10 cellular contexts compared by ENCODE assay signal in the genomic region with DNA sequence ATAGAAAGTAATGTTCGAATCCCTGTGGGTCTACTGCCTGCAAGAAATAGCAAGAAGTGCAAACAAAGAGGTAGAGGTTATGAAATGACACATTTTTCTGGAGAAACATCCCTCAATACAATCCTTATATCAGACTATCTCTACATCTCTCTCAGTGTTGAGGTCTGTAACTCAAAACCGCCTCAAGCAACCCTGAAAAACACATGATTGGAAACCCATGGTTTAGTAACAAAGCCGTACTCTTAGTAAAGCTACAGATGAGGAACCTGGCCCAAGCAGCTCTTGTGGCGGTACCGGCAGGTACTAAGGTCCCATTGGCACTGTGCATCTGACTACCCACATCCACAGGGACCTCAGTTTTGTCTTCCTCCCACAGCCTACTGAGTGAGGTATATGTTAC. TPM values are rescaled to one million over a fixed set of nuclear protein-coding genes. Genes with fewer than 3 reads are reported as not detected.
DNase-seq lines count a peak whose midpoint lies in the region; ATAC-seq and TF ChIP-seq lines count a peak whose summit lies in the region.
"Had no signal": no experiment of that assay in that cellular context is flagged by ENCODE, and none has a peak within 500 bp of the region (broad histone marks: within the 10 kb centered on the region; RNA-seq: fewer than 3 reads in every experiment).

No MANE protein-coding gene starts in this region.

- H3K36me3 Mint-ChIP-seq in stimulated activated naive CD8-positive, alpha-beta T cell treated with anti-CD3 and anti-CD28 coated beads, Interleukin-15, Interleukin-2, amounts not matched to agents 100 ng/mL and 50 ng/mL, for 24 hours (ENCODE audit: low read depth), result peaks cover 52% of the 10 kb centered on the region

- peaks cover 8% of the 10 kb centered on the region for H3K9me3 Mint-ChIP-seq in stimulated activated naive CD8-positive, alpha-beta T cell treated with anti-CD3 and anti-CD28 coated beads, Interleukin-15, Interleukin-2, amounts not matched to agents 100 ng/mL and 50 ng/mL, for 24 hours

- no peak overlapping the region for H3K4me3 ChIP-seq in left ventricle myocardium inferior
- H3K4me3 ChIP-seq in MM.1S (ENCODE audit: low read length), result peak overlapping the region; percentile 25
- H3K4me3 ChIP-seq: lung had no signal

- H3K27me3 Mint-ChIP-seq in stimulated activated naive CD8-positive, alpha-beta T cell treated with anti-CD3 and anti-CD28 coated beads, Interleukin-15, Interleukin-2, amounts not matched to agents 100 ng/mL and 50 ng/mL, for 24 hours, result no peaks in the 10 kb centered on the region

- H3K9me2 ChIP-seq in MM.1S (replicated peaks; ENCODE audit: insufficient read depth, low read length), result no peaks in the 10 kb centered on the region

- peak overlapping the region; percentile 84 for H3K27ac Mint-ChIP-seq in stimulated activated naive CD8-positive, alpha-beta T cell treated with anti-CD3 and anti-CD28 coated beads, Interleukin-15, Interleukin-2, amounts not matched to agents 100 ng/mL and 50 ng/mL, for 24 hours

- H3K4me3 Mint-ChIP-seq in stimulated activated naive CD8-positive, alpha-beta T cell treated with anti-CD3 and anti-CD28 coated beads, Interleukin-15, Interleukin-2, amounts not matched to agents 100 ng/mL and 50 ng/mL, for 24 hours, result peak overlapping the region; percentile 58

- intact Hi-C loops in left ventricle myocardium inferior (cut with micrococcal nuclease), result no loop called here
- intact Hi-C loops in left ventricle myocardium superior (cut with micrococcal nuclease), result no loop called here

- H4K20me1 ChIP-seq in MM.1S (ENCODE audit: insufficient read depth, low read length), result no peaks in the 10 kb centered on the region

- no peak for ATAC-seq in left ventricle myocardium superior

- H3K4me1 ChIP-seq in left ventricle myocardium inferior (peaks cover 78% of the 10 kb centered on the region), MM.1S (ENCODE audit: low read length) (peaks cover 77% of the 10 kb centered on the region)

- H3K4me2 ChIP-seq in MM.1S (ENCODE audit: low read depth, low read length), result peak overlapping the region; percentile 68

- H3K27ac ChIP-seq in left ventricle myocardium inferior (replicated peaks) (peak overlapping the region; percentile 11), MM.1S (ENCODE audit: low read length) (peak overlapping the region; percentile 96)

- H3K4me1 Mint-ChIP-seq in stimulated activated naive CD8-positive, alpha-beta T cell treated with anti-CD3 and anti-CD28 coated beads, Interleukin-15, Interleukin-2, amounts not matched to agents 100 ng/mL and 50 ng/mL, for 24 hours (ENCODE audit: low read depth), result peaks cover 74% of the 10 kb centered on the region

- H3F3A ChIP-seq in MM.1S (ENCODE audit: insufficient read depth, low read length), result peaks cover 67% of the 10 kb centered on the region

- H3K27me3 ChIP-seq in left ventricle myocardium inferior (ENCODE audit: low read depth) (no peaks in the 10 kb centered on the region), MM.1S (replicated peaks; ENCODE audit: insufficient read depth, low read length) (no peaks in the 10 kb centered on the region)

- no peak for DNase-seq in left ventricle myocardium inferior
- DNase-seq in left ventricle myocardium superior, result no peak
- DNase-seq in MM.1S, result peak; percentile 65
- DNase-seq in central memory CD4-positive, alpha-beta T cell, result peak; percentile 20
- DNase-seq in NCI-H1930 (lab: John Stamatoyannopoulos, UW), result no peak
- DNase-seq in T-helper 9 cell, result no peak
- no peak for DNase-seq in GM03348 (ENCODE audit: low spot score)
- DNase-seq: hypothalamus had no signal

- H3K9ac ChIP-seq in MM.1S (ENCODE audit: low read length), result peak overlapping the region; percentile 70

- H2AFZ ChIP-seq in MM.1S (ENCODE audit: low read length), result no peak overlapping the region

- H3K79me2 ChIP-seq in MM.1S (ENCODE audit: low read length), result peaks cover 66% of the 10 kb centered on the region

- peaks cover 8% of the 10 kb centered on the region for H3K9me3 ChIP-seq in left ventricle myocardium inferior (replicated peaks)
- H3K9me3 ChIP-seq in MM.1S (replicated peaks; ENCODE audit: insufficient read depth, low read length), result no peaks in the 10 kb centered on the region

- H3K36me3 ChIP-seq in left ventricle myocardium inferior, result peaks cover 56% of the 10 kb centered on the region
- peaks cover 21% of the 10 kb centered on the region for H3K36me3 ChIP-seq in MM.1S (replicated peaks; ENCODE audit: insufficient read depth, low read length)

- TF ChIP-seq CTCF in left ventricle myocardium inferior (IDR thresholded peaks at IDR 0.05; ENCODE audit: borderline replicate concordance) (no peak), MM.1S (IDR thresholded peaks at IDR 0.05; ENCODE audit: low read length) (no peak)

RNA-seq across cellular contexts. Expression of a gene that starts 53.9 kb away (rescaled TPM):
- total RNA-seq in left ventricle myocardium inferior, result 25.9 TPM
- total RNA-seq in left ventricle myocardium superior, result 33.0 TPM

Comparison
In these comparisons a context has a peak if more than half of its experiments do, and no peak if none do; other contexts are left out.
1. DNase-seq: peak in MM.1S (single experiment) and central memory CD4-positive, alpha-beta T cell (single experiment); none in left ventricle myocardium inferior (single experiment), left ventricle myocardium superior (single experiment), NCI-H1930 (0 of 2), T-helper 9 cell (single experiment) and GM03348 (single experiment).